ENCODE assay signal across 13 cellular contexts in genomic region chr3:186352369-186352768, GRCh38. TPM values are rescaled to one million over a fixed set of nuclear protein-coding genes. Genes with fewer than 3 reads are reported as not detected.
A peak's percentile ranks its signal among the peaks of the same experiment; 100 is the strongest.
DNase-seq lines count a peak whose midpoint lies in the region; ATAC-seq and TF ChIP-seq lines count a peak whose summit lies in the region.
"Had no signal": no experiment of that assay in that cellular context is flagged by ENCODE, and none has a peak within 500 bp of the region (broad histone marks: within the 10 kb centered on the region; RNA-seq: fewer than 3 reads in every experiment).

No MANE protein-coding gene starts in this region.

- H4K20me1 ChIP-seq in Karpas-422 (ENCODE audit: insufficient read depth, low read depth, low read length) = no peaks in the 10 kb centered on the region
- H4K20me1 ChIP-seq: BLaER1 had no signal

- no peak overlapping the region for H3K4me2 ChIP-seq in Karpas-422 (ENCODE audit: low read depth, low read length, poor library complexity, severe bottlenecking)
- H3K4me2 ChIP-seq: BLaER1 had no signal

- no peak overlapping the region for H3K4me3 Mint-ChIP-seq in activated naive CD8-positive, alpha-beta T cell treated with anti-CD3 and anti-CD28 coated beads, Interleukin-2, amount 10 ng/mL, durations not matched to agents 7 days and 5 days
- no peak overlapping the region for H3K4me3 Mint-ChIP-seq in activated naive CD8-positive, alpha-beta T cell treated with anti-CD3 and anti-CD28 coated beads, Interleukin-2, amount 50 U/mL, for 24 hours
- H3K4me3 Mint-ChIP-seq: CD8-positive, alpha-beta T cell; H9 had no signal

- H3K4me3 ChIP-seq in neutrophil (ENCODE audit: low read depth in 1 of 2, low read length in 1 of 2) (no peak overlapping the region), Karpas-422 (ENCODE audit: low read length) (no peak overlapping the region)
- H3K4me3 ChIP-seq: BLaER1 had no signal

- H3K27me3 ChIP-seq in neutrophil (no peaks in the 10 kb centered on the region), Karpas-422 (ENCODE audit: low read length) (no peaks in the 10 kb centered on the region)
- H3K27me3 ChIP-seq: BLaER1 had no signal

- H3K27ac Mint-ChIP-seq in activated naive CD8-positive, alpha-beta T cell treated with anti-CD3 and anti-CD28 coated beads, Interleukin-2, amount 10 ng/mL, durations not matched to agents 7 days and 5 days = peak overlapping the region; percentile 6
- no peak overlapping the region for H3K27ac Mint-ChIP-seq in activated naive CD8-positive, alpha-beta T cell treated with anti-CD3 and anti-CD28 coated beads, Interleukin-2, amount 50 U/mL, for 24 hours
- H3K27ac Mint-ChIP-seq: CD8-positive, alpha-beta T cell; H9 had no signal

- intact Hi-C loops in posterior vena cava (cut with DNase I) = no loop called here

- no peak overlapping the region for H3K9ac ChIP-seq in Karpas-422 (ENCODE audit: low read length)
- H3K9ac ChIP-seq: BLaER1 had no signal

- TF ChIP-seq CTCF in neutrophil (IDR thresholded peaks at IDR 0.05) (no peak), GM20000 (IDR thresholded peaks at IDR 0.05; ENCODE audit: extremely low read depth, missing control alignments) (no peak)

- H3K27me3 Mint-ChIP-seq in activated naive CD8-positive, alpha-beta T cell treated with anti-CD3 and anti-CD28 coated beads, Interleukin-2, amount 10 ng/mL, durations not matched to agents 7 days and 5 days = peaks cover 13% of the 10 kb centered on the region
- H3K27me3 Mint-ChIP-seq in activated naive CD8-positive, alpha-beta T cell treated with anti-CD3 and anti-CD28 coated beads, Interleukin-2, amount 50 U/mL, for 24 hours = peaks cover 23% of the 10 kb centered on the region

- no peaks in the 10 kb centered on the region for H3K9me3 ChIP-seq in neutrophil
- H3K9me3 ChIP-seq in Karpas-422 (ENCODE audit: low read length) = no peaks in the 10 kb centered on the region
- H3K9me3 ChIP-seq: BLaER1 had no signal

- H3K9me2 ChIP-seq in Karpas-422 (replicated peaks; ENCODE audit: insufficient read depth, low read length) = no peaks in the 10 kb centered on the region

- no peak for ATAC-seq in activated naive CD8-positive, alpha-beta T cell treated with anti-CD3 and anti-CD28 coated beads, Interleukin-2, amount 10 ng/mL, durations not matched to agents 7 days and 5 days (ENCODE audit: low read depth)
- ATAC-seq in activated naive CD8-positive, alpha-beta T cell treated with anti-CD3 and anti-CD28 coated beads, Interleukin-2, amount 50 U/mL, for 24 hours = no peak
- ATAC-seq: CD8-positive, alpha-beta T cell had no signal

- no peaks in the 10 kb centered on the region for H3K36me3 ChIP-seq in neutrophil
- H3K36me3 ChIP-seq in Karpas-422 (ENCODE audit: insufficient read depth, low read length) = no peaks in the 10 kb centered on the region
- H3K36me3 ChIP-seq: BLaER1 had no signal

- no peak overlapping the region for H2AFZ ChIP-seq in Karpas-422 (ENCODE audit: low read length)

- no peaks in the 10 kb centered on the region for H3K79me2 ChIP-seq in Karpas-422 (ENCODE audit: low read length)

- no peaks in the 10 kb centered on the region for H3K4me1 Mint-ChIP-seq in activated naive CD8-positive, alpha-beta T cell treated with anti-CD3 and anti-CD28 coated beads, Interleukin-2, amount 10 ng/mL, durations not matched to agents 7 days and 5 days
- no peaks in the 10 kb centered on the region for H3K4me1 Mint-ChIP-seq in activated naive CD8-positive, alpha-beta T cell treated with anti-CD3 and anti-CD28 coated beads, Interleukin-2, amount 50 U/mL, for 24 hours

- POLR2A ChIA-PET in activated naive CD8-positive, alpha-beta T cell treated with anti-CD3 and anti-CD28 coated beads, Interleukin-2, amount 10 ng/mL, durations not matched to agents 7 days and 5 days (lab: Charles Lee) = no interaction called here

- H3K4me1 ChIP-seq in neutrophil (ENCODE audit: control insufficient read depth in 1 of 2, insufficient read depth in 1 of 2, low read depth in 1 of 2, low read length in 1 of 2) = peaks cover 35 to 57% of the 10 kb centered on the region in 2 experiments
- no peaks in the 10 kb centered on the region for H3K4me1 ChIP-seq in Karpas-422 (ENCODE audit: low read length)
- H3K4me1 ChIP-seq: BLaER1 had no signal

- H3K9me3 Mint-ChIP-seq in activated naive CD8-positive, alpha-beta T cell treated with anti-CD3 and anti-CD28 coated beads, Interleukin-2, amount 10 ng/mL, durations not matched to agents 7 days and 5 days = no peaks in the 10 kb centered on the region
- H3K9me3 Mint-ChIP-seq in activated naive CD8-positive, alpha-beta T cell treated with anti-CD3 and anti-CD28 coated beads, Interleukin-2, amount 50 U/mL, for 24 hours = no peaks in the 10 kb centered on the region
- H3K9me3 Mint-ChIP-seq: CD8-positive, alpha-beta T cell had no signal

- no peak for DNase-seq in activated naive CD8-positive, alpha-beta T cell treated with anti-CD3 and anti-CD28 coated beads, Interleukin-2, amount 10 ng/mL, durations not matched to agents 7 days and 5 days
- DNase-seq in activated naive CD8-positive, alpha-beta T cell treated with anti-CD3 and anti-CD28 coated beads, Interleukin-2, amount 50 U/mL, for 24 hours = no peak
- DNase-seq in DMS 273 (lab: John Stamatoyannopoulos, UW; ENCODE audit: unreplicated experiment) = peak; percentile 84
- peak; percentile 2 for DNase-seq in NCI-H524 treated with DMSO at 0.1 percent for 48 hours (lab: John Stamatoyannopoulos, UW)
- DNase-seq in Karpas-422 = no peak
- no peak for DNase-seq in GM20000 (ENCODE audit: low spot score)
- DNase-seq in posterior vena cava (ENCODE audit: low spot score) = no peak
- DNase-seq: 8988T; Calu3; CD8-positive, alpha-beta T cell; H9 had no signal

- H3K36me3 Mint-ChIP-seq in activated naive CD8-positive, alpha-beta T cell treated with anti-CD3 and anti-CD28 coated beads, Interleukin-2, amount 10 ng/mL, durations not matched to agents 7 days and 5 days = no peaks in the 10 kb centered on the region
- H3K36me3 Mint-ChIP-seq in activated naive CD8-positive, alpha-beta T cell treated with anti-CD3 and anti-CD28 coated beads, Interleukin-2, amount 50 U/mL, for 24 hours (ENCODE audit: low read depth) = no peaks in the 10 kb centered on the region
- H3K36me3 Mint-ChIP-seq: CD8-positive, alpha-beta T cell had no signal

- H3K27ac ChIP-seq in neutrophil = peak overlapping the region; percentile 5
- no peak overlapping the region for H3K27ac ChIP-seq in Karpas-422 (ENCODE audit: low read length)
- H3K27ac ChIP-seq: BLaER1 had no signal

RNA-seq across cellular contexts. Expression of gene DGKG, which starts 9.7 kb away (rescaled TPM):
- under 1 TPM; 0.19 to 0.54 TPM for total RNA-seq in activated naive CD8-positive, alpha-beta T cell treated with anti-CD3 and anti-CD28 coated beads, Interleukin-2, amount 10 ng/mL, durations not matched to agents 7 days and 5 days
- total RNA-seq in Karpas-422 (2014; rRNA removed; shearing (Covaris generic); ENCODE audit: low replicate concordance) = 0.04 and 0.14 TPM in 2 replicates
- 10 to 100 TPM; 16.7 to 18.2 TPM for total RNA-seq in posterior vena cava
- total RNA-seq: CD8-positive, alpha-beta T cell; H9 had no signal

Comparison
In these comparisons a context has a peak if more than half of its experiments do, and no peak if none do; other contexts are left out.
1. DNase-seq: peak in DMS 273 (single experiment) and NCI-H524 treated with DMSO at 0.1 percent for 48 hours (single experiment); none in activated naive CD8-positive, alpha-beta T cell treated with anti-CD3 and anti-CD28 coated beads, Interleukin-2, amount 10 ng/mL, durations not matched to agents 7 days and 5 days (single experiment), activated naive CD8-positive, alpha-beta T cell treated with anti-CD3 and anti-CD28 coated beads, Interleukin-2, amount 50 U/mL, for 24 hours (single experiment), Karpas-422 (single experiment), GM20000 (single experiment) and posterior vena cava (single experiment).
2. RNA of gene DGKG, which starts 9.7 kb away (total RNA-seq): 16.7 to 18.2 TPM in posterior vena cava; 0.19 to 0.54 TPM in activated naive CD8-positive, alpha-beta T cell treated with anti-CD3 and anti-CD28 coated beads, Interleukin-2, amount 10 ng/mL, durations not matched to agents 7 days and 5 days and 0.04 to 0.14 TPM in Karpas-422; every median in the first group is over 10 times any median in the second.